8 cellular contexts compared by ENCODE assay signal in the genomic region with DNA sequence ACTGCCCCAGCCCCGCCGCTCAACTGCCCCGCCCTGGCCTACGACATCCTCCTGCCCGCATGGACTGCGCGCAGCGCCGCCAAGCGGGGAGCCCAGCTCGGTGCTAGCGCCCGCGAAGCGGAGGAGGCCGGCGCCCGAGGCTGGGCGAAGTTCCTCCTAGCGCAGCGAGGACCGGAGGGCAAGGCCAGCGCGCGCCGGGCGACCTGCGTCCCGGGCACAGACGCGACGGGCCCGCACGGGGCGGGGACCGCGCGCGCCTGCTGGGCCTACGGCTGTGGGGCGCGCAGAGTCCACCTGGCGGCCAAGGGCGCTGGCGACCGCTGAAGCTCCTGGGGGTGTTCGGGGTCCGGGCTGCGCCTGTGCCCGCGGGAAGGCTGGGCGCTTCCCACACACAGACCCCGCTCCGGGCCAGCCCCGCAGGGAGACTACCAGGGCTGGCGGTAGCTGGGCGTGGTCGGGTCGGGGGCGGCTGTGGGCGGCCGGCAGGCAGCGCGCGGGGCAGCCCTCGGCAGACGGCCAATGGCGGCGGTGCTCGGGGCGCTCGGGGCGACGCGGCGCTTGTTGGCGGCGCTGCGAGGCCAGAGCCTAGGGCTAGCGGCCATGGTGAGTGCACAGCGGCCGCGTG. TPM values are rescaled to one million over a fixed set of nuclear protein-coding genes. Genes with fewer than 3 reads are reported as not detected.
DNase-seq lines count a peak whose midpoint lies in the region; ATAC-seq, FAIRE-seq and TF ChIP-seq lines count a peak whose summit lies in the region.

Gene PCBD2 (plus strand): TSS at position 511 of the 625 bp plus-strand sequence. CDS start 9 bp downstream, at position 520.

- peak; percentile 58 for DNase-seq in D721Med (ENCODE audit: insufficient read length, low spot score)
- DNase-seq in NOMO-1 treated with dmso at 0.1 percent for 144 hours (lab: John Stamatoyannopoulos, UW; ENCODE audit: unreplicated experiment) = peak; percentile 94
- DNase-seq in activated CD8-positive, alpha-beta memory T cell treated with anti-CD3 and anti-CD28 coated beads for 48 hours (ENCODE audit: low read depth in 2 of 3, low spot score in 2 of 3) = peak; percentile 82 to 91 (median 84)
- peak; percentile 84 for DNase-seq in stimulated activated CD8-positive, alpha-beta memory T cell treated with anti-CD3 and anti-CD28 coated beads, Interleukin-15, amount 100 ng/mL, for 24 hours (ENCODE audit: low read depth)

- no peaks in the 10 kb centered on the region for H3K27me3 ChIP-seq in HUES48 (ENCODE audit: control insufficient read depth, insufficient read depth, low read length)
- H3K27me3 ChIP-seq in endocrine pancreas (ENCODE audit: control insufficient read depth, insufficient read depth, low read length) = no peaks in the 10 kb centered on the region

- peak; percentile 71 for TF ChIP-seq CTCF in D721Med (IDR thresholded peaks at IDR 0.05; ENCODE audit: insufficient read depth, missing control alignments)

- ATAC-seq in GM21390 (IDR thresholded peaks at IDR 0.05; ENCODE audit: unreplicated experiment) = peak; percentile 75

- 0% methylated on average over 53 to 63 of the region's 83 CpGs for WGBS in mesodermal cell (ENCODE audit: insufficient coverage in 2 of 2), 2 experiments

- H3K36me3 ChIP-seq in HUES48 (ENCODE audit: control insufficient read depth, insufficient read depth, low read length) = peaks cover 8% of the 10 kb centered on the region
- no peaks in the 10 kb centered on the region for H3K36me3 ChIP-seq in endocrine pancreas (ENCODE audit: control insufficient read depth, insufficient read depth, low read length)
- peaks cover 10% of the 10 kb centered on the region for H3K36me3 ChIP-seq in mesodermal cell (ENCODE audit: control insufficient read depth, insufficient read depth, low read length)

- H3K4me1 ChIP-seq in HUES48 (ENCODE audit: control insufficient read depth, insufficient read depth, low read length) (no peaks in the 10 kb centered on the region; the same call in 1 of the 2 replicates), endocrine pancreas (ENCODE audit: control insufficient read depth, insufficient read depth, low read length) (no peaks in the 10 kb centered on the region), mesodermal cell (ENCODE audit: control insufficient read depth, insufficient read depth, low read length, poor library complexity, severe bottlenecking) (peaks cover 5% of the 10 kb centered on the region)

- H3K9ac ChIP-seq in HUES48 (ENCODE audit: low read depth, low read length) (peak within 1 kb of the TSS; percentile 98), endocrine pancreas (ENCODE audit: control insufficient read depth, insufficient read depth, low read length) (peak within 1 kb of the TSS; percentile 89)

- no peaks in the 10 kb centered on the region for H3K9me3 ChIP-seq in HUES48 (ENCODE audit: control insufficient read depth, insufficient read depth, low read length)
- H3K9me3 ChIP-seq in endocrine pancreas (ENCODE audit: control insufficient read depth, low read length) = no peaks in the 10 kb centered on the region
- H3K9me3 ChIP-seq in mesodermal cell (ENCODE audit: control insufficient read depth, low read length) = no peaks in the 10 kb centered on the region

- FAIRE-seq in D721Med (lab: Jason Lieb, UNC) = no peak

- peak within 1 kb of the TSS; percentile 100 for H3K4me3 ChIP-seq in HUES48 (ENCODE audit: low read depth, low read length)
- peak within 1 kb of the TSS; percentile 78 for H3K4me3 ChIP-seq in endocrine pancreas (ENCODE audit: control insufficient read depth, insufficient read depth, low read length)
- H3K4me3 ChIP-seq in mesodermal cell (ENCODE audit: extremely low read depth, insufficient read depth, low read length, poor library complexity, severe bottlenecking) = peak within 1 kb of the TSS; percentile 71

- H3K27ac ChIP-seq in HUES48 (ENCODE audit: low read depth, low read length) = peak within 1 kb of the TSS; percentile 95
- H3K27ac ChIP-seq in mesodermal cell (ENCODE audit: low read depth, low read length, severe bottlenecking) = peak within 1 kb of the TSS; percentile 96

RNA-seq across cellular contexts. Expression of gene PCBD2, which starts in this region (rescaled TPM):
- 3.9 TPM for polyA plus RNA-seq in mesodermal cell (2013, experiment 1 of 2)
- 3.6 TPM for polyA plus RNA-seq in mesodermal cell (2013, experiment 2 of 2)

Comparison
In these comparisons a context has a peak if more than half of its experiments do, and no peak if none do; other contexts are left out.
1. Peak in every context shown above with its lines: DNase-seq, ATAC-seq, H3K4me3 ChIP-seq and H3K27ac ChIP-seq.